Comparison of ENCODE assay signal across 24 cellular contexts in the genomic region with DNA sequence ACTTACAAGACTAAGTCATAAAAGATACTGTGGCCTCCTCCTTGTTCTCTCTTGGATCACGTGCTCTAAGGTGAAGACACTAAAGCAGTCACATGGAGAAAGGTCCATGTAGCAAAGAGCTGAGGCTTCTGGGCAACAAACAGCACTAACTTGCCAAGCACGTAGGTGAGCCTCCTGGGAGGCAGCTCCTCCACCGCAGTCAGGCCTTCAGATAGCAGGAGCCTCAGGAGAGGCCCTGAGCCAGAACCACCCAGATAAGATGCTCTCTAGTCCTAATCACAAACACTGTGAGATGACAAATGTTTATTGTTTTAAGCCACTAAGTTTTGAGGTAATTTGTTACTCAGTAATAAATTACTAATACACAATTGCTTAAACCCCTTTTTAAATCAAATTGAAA.
"Had no signal": no experiment of that assay in that cellular context is flagged by ENCODE, and none has a peak within 500 bp of the region (broad histone marks: within the 10 kb centered on the region; RNA-seq: fewer than 3 reads in every experiment).

No MANE protein-coding gene starts in this region.

- H3K4me1 ChIP-seq: pancreas, right lobe of liver, stomach, testis, thyroid gland, transverse colon, upper lobe of right lung had no signal

- ATAC-seq: heart right ventricle; naive thymus-derived CD8-positive, alpha-beta T cell; pancreas; right lobe of liver; stimulated activated naive B cell treated with anti-CD40 and anti-IgM and Interleukin-4, amounts not matched to agents 10 μg/mL and 1 μg/mL and 100 μg/mL, for 72 hours; stimulated activated naive CD8-positive, alpha-beta T cell treated with anti-CD3 and anti-CD28 coated beads, Interleukin-15, Interleukin-2, amounts not matched to agents 100 U/mL and 50 U/mL, for 24 hours; upper lobe of right lung had no signal

- DNase-seq: heart right ventricle; islet precursor cell; left ventricle myocardium inferior; naive thymus-derived CD8-positive, alpha-beta T cell; nucleus accumbens; pancreas; right lobe of liver; stimulated activated CD4-positive, alpha-beta T cell treated with anti-CD3 and anti-CD28 coated beads, Interleukin-1b, Interleukin-23, amount 100 ng/mL, for 48 hours; stimulated activated CD4-positive, alpha-beta T cell treated with anti-CD3 and anti-CD28 coated beads, Interleukin-2, amount 100 ng/mL, for 48 hours; stimulated activated CD4-positive, alpha-beta T cell treated with anti-CD3 and anti-CD28 coated beads, Interleukin-4, amount 100 ng/mL, for 4 hours; stimulated activated CD8-positive, alpha-beta memory T cell treated with anti-CD3 and anti-CD28 coated beads, Interleukin-4, amount 100 ng/mL, for 48 hours; stimulated activated naive B cell treated with anti-CD40 and anti-IgM and Interleukin-4, amounts not matched to agents 10 μg/mL and 1 μg/mL and 100 μg/mL, for 72 hours; stimulated activated naive CD8-positive, alpha-beta T cell treated with anti-CD3 and anti-CD28 coated beads, Interleukin-15, Interleukin-2, amounts not matched to agents 100 U/mL and 50 U/mL, for 24 hours; stomach; testis; thyroid gland; transverse colon; upper lobe of right lung had no signal

- H3K27me3 ChIP-seq: heart right ventricle, hepatocyte, pancreas, right atrium auricular region, right lobe of liver, stomach, testis, thyroid gland, transverse colon, upper lobe of right lung had no signal

- H3K27ac Mint-ChIP-seq: naive thymus-derived CD8-positive, alpha-beta T cell; nephron; stimulated activated naive B cell treated with anti-CD40 and anti-IgM and Interleukin-4, amounts not matched to agents 10 μg/mL and 1 μg/mL and 100 μg/mL, for 72 hours had no signal

- H3K9me3 Mint-ChIP-seq: naive thymus-derived CD8-positive, alpha-beta T cell; nephron; neural crest cell; stimulated activated naive B cell treated with anti-CD40 and anti-IgM and Interleukin-4, amounts not matched to agents 10 μg/mL and 1 μg/mL and 100 μg/mL, for 72 hours had no signal

- H3K4me1 Mint-ChIP-seq: naive thymus-derived CD8-positive, alpha-beta T cell; nephron; neural crest cell had no signal

- H2AFZ ChIP-seq: hepatocyte had no signal

- H3K36me3 ChIP-seq: right atrium auricular region, right lobe of liver, thyroid gland, transverse colon had no signal

- H3K9me3 ChIP-seq: heart right ventricle, left ventricle myocardium inferior, pancreas, right atrium auricular region, right lobe of liver, stomach, testis, thyroid gland, transverse colon, upper lobe of right lung had no signal

- H3K4me2 ChIP-seq: hepatocyte, smooth muscle cell had no signal

- H3K4me3 Mint-ChIP-seq: naive thymus-derived CD8-positive, alpha-beta T cell; nephron; neural crest cell; stimulated activated naive B cell treated with anti-CD40 and anti-IgM and Interleukin-4, amounts not matched to agents 10 μg/mL and 1 μg/mL and 100 μg/mL, for 72 hours had no signal

- H3K4me3 ChIP-seq: heart right ventricle, hepatocyte, left ventricle myocardium inferior, lung, pancreas, right atrium auricular region, right lobe of liver, smooth muscle cell, stomach, testis, thyroid gland, transverse colon, upper lobe of right lung had no signal

- H3K27ac ChIP-seq: heart right ventricle, hepatocyte, left ventricle myocardium inferior, pancreas, right atrium auricular region, right lobe of liver, stomach, testis, thyroid gland, transverse colon, upper lobe of right lung had no signal
